In genomic region chr19:45865269-45865948, GRCh38 we compare ENCODE assay signal across 2 cellular contexts.
A peak's percentile ranks its signal among the peaks of the same experiment; 100 is the strongest.
TF ChIP-seq lines count a peak whose summit lies in the region.

No MANE protein-coding gene starts in this region.

TF ChIP-seq in HCT116, 20 proteins besides CTCF, POLR2A, EP300 and RAD21:
- no peak for TF ChIP-seq SRF (IDR thresholded peaks at IDR 0.05; ENCODE audit: low read depth)
- no peak for TF ChIP-seq EGR1 (IDR thresholded peaks at IDR 0.05; ENCODE audit: low read depth)
- TF ChIP-seq ELF1 (IDR thresholded peaks at IDR 0.05; ENCODE audit: borderline replicate concordance, low read depth) = no peak
- TF ChIP-seq POLR2AphosphoS5 (IDR thresholded peaks at IDR 0.05; ENCODE audit: low read depth, low read length) = no peak
- no peak for TF ChIP-seq ZFX (IDR thresholded peaks at IDR 0.05)
- no peak for TF ChIP-seq YY1 (IDR thresholded peaks at IDR 0.05; ENCODE audit: extremely low read depth, insufficient replicate concordance, low read depth, low read length)
- TF ChIP-seq MAX (IDR thresholded peaks at IDR 0.05) = no peak
- no peak for TF ChIP-seq SP1 (IDR thresholded peaks at IDR 0.05; ENCODE audit: low read depth)
- TF ChIP-seq ZBTB33 (IDR thresholded peaks at IDR 0.05; ENCODE audit: extremely low read depth, insufficient replicate concordance, low read length) = no peak
- TF ChIP-seq, protein P1, sequence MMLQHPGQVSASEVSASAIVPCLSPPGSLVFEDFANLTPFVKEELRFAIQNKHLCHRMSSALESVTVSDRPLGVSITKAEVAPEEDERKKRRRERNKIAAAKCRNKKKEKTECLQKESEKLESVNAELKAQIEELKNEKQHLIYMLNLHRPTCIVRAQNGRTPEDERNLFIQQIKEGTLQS (IDR thresholded peaks at IDR 0.05) = no peak
- TF ChIP-seq TCF7L2 (IDR thresholded peaks at IDR 0.05; ENCODE audit: borderline replicate concordance, extremely low read depth, insufficient read depth, insufficient read length) = no peak
- no peak for TF ChIP-seq FOSL1 (IDR thresholded peaks at IDR 0.05; ENCODE audit: low read depth)
- TF ChIP-seq ZNF274 (IDR thresholded peaks at IDR 0.05; ENCODE audit: low read depth, low read length) = no peak
- no peak for TF ChIP-seq CEBPB (IDR thresholded peaks at IDR 0.05; ENCODE audit: low read depth)
- no peak for TF ChIP-seq REST (IDR thresholded peaks at IDR 0.05; ENCODE audit: low read depth)
- no peak for TF ChIP-seq EZH2phosphoT487 (IDR thresholded peaks at IDR 0.05; ENCODE audit: borderline replicate concordance)

TF ChIP-seq in HepG2, 621 proteins besides CTCF, POLR2A, EP300 and RAD21 (continues in another document):
- 0 out of 2 replicates have a peak, but pooled peaks have one; percentile 41 for TF ChIP-seq ZNF572 (CRISPR knock-in tag; IDR thresholded peaks at IDR 0.05)
- TF ChIP-seq RBFOX2 (IDR thresholded peaks at IDR 0.05; ENCODE audit: low read depth, low read length) = peak; percentile 51; the same call in 1 of the 2 replicates
- 0 out of 2 replicates have a peak, but pooled peaks have one; percentile 41 for TF ChIP-seq PAF1 (CRISPR knock-in tag; IDR thresholded peaks at IDR 0.05)
- no peak for TF ChIP-seq RELA (CRISPR knock-in tag; IDR thresholded peaks at IDR 0.05)
- TF ChIP-seq ZNF687 (CRISPR knock-in tag; IDR thresholded peaks at IDR 0.05) = peak; percentile 73
- no peak for TF ChIP-seq RBM39 (IDR thresholded peaks at IDR 0.05; ENCODE audit: low read depth, low read length, poor library complexity, severe bottlenecking)
- TF ChIP-seq MAFK (conservative IDR thresholded peaks at IDR 0.05 in 1 of 2, IDR thresholded peaks at IDR 0.05 in 1 of 2; ENCODE audit: low read length in 2 of 2) = no peak
- TF ChIP-seq HDAC1 (CRISPR knock-in tag; IDR thresholded peaks at IDR 0.05) = 0 out of 2 replicates have a peak, but pooled peaks have one; percentile 21
- TF ChIP-seq HOXD1 (CRISPR knock-in tag; IDR thresholded peaks at IDR 0.05) = no peak
- no peak for TF ChIP-seq ZBTB43 (CRISPR knock-in tag; conservative IDR thresholded peaks at IDR 0.05)
- TF ChIP-seq POLR2G (IDR thresholded peaks at IDR 0.05; ENCODE audit: low read depth, low read length) = 0 out of 2 replicates have a peak, but pooled peaks have one; percentile 22
- no peak for TF ChIP-seq DNMT1 (CRISPR knock-in tag; IDR thresholded peaks at IDR 0.05)
- 0 out of 2 replicates have a peak, but pooled peaks have one; percentile 21 for TF ChIP-seq MYC (CRISPR knock-in tag; IDR thresholded peaks at IDR 0.05; ENCODE audit: borderline replicate concordance)
- TF ChIP-seq ZNF770 (CRISPR knock-in tag; IDR thresholded peaks at IDR 0.05) = no peak
- no peak for TF ChIP-seq ZNF619 (CRISPR knock-in tag; IDR thresholded peaks at IDR 0.05)
- no peak for TF ChIP-seq ETV5 (CRISPR knock-in tag; IDR thresholded peaks at IDR 0.05; ENCODE audit: borderline replicate concordance)
- peak; percentile 11; the same call in 1 of the 2 replicates for TF ChIP-seq ZFX (CRISPR knock-in tag; IDR thresholded peaks at IDR 0.05; ENCODE audit: low read depth)
- no peak for TF ChIP-seq ZNF891 (CRISPR knock-in tag; IDR thresholded peaks at IDR 0.05)
- TF ChIP-seq AGO2 (optimal IDR thresholded peaks at IDR 0.05; ENCODE audit: low read depth, low read length) = peak; percentile 61
- TF ChIP-seq CCDC6 (CRISPR knock-in tag; IDR thresholded peaks at IDR 0.05) = no peak
- TF ChIP-seq NPAS2 (CRISPR knock-in tag; IDR thresholded peaks at IDR 0.05; ENCODE audit: borderline replicate concordance) = 0 out of 2 replicates have a peak, but pooled peaks have one; percentile 53
- no peak for TF ChIP-seq HOMEZ (CRISPR knock-in tag; IDR thresholded peaks at IDR 0.05; ENCODE audit: low read depth)
- TF ChIP-seq, protein P2, sequence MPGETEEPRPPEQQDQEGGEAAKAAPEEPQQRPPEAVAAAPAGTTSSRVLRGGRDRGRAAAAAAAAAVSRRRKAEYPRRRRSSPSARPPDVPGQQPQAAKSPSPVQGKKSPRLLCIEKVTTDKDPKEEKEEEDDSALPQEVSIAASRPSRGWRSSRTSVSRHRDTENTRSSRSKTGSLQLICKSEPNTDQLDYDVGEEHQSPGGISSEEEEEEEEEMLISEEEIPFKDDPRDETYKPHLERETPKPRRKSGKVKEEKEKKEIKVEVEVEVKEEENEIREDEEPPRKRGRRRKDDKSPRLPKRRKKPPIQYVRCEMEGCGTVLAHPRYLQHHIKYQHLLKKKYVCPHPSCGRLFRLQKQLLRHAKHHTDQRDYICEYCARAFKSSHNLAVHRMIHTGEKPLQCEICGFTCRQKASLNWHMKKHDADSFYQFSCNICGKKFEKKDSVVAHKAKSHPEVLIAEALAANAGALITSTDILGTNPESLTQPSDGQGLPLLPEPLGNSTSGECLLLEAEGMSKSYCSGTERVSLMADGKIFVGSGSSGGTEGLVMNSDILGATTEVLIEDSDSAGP (CRISPR knock-in tag; IDR thresholded peaks at IDR 0.05; ENCODE audit: borderline replicate concordance) = 0 out of 2 replicates have a peak, but pooled peaks have one; percentile 3
- no peak for TF ChIP-seq ZNF652 (CRISPR knock-in tag; IDR thresholded peaks at IDR 0.05; ENCODE audit: borderline replicate concordance, low read depth)
- no peak for TF ChIP-seq AHDC1 (CRISPR knock-in tag; IDR thresholded peaks at IDR 0.05; ENCODE audit: borderline replicate concordance)
- TF ChIP-seq PHF20 (CRISPR knock-in tag; IDR thresholded peaks at IDR 0.05) = no peak
- TF ChIP-seq EED (CRISPR knock-in tag; IDR thresholded peaks at IDR 0.05) = no peak
- no peak for TF ChIP-seq THRA (CRISPR knock-in tag; IDR thresholded peaks at IDR 0.05; ENCODE audit: borderline replicate concordance)
